ENCODE assay signal across 1 cellular context in the genomic region with DNA sequence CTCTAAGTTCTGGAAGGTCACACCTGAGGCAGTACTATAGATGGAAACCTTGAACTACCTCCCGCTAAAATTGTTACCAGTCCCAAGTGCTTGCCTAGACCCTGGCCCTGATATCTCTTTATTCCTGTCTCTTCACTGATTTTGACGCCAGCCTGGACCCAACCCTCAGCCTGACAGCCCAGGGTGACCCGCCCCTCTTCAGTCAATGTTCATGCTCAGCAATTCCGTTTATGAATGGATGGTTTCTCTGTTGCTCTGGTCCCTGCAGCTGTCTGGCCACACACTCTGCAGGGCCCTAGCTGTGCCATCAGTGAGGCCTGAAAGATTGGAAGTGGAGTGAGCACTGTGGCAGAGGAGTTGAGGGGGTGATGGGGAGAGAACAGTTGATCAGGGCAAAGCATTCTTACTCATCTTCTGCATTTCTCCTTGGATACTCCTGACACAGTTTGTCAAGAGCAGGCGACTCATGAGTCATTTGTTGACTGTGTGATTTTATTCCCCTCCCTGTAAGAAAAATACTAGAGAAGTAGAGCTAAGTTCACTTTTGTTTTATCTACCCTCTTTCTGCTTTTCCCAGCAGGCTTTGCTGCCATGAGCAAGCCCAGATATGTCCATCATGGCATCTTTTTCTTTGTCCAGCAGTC.
TF ChIP-seq lines count a peak whose summit lies in the region.

No MANE protein-coding gene starts in this region.

TF ChIP-seq in HepG2, 621 proteins besides CTCF, POLR2A, EP300 and RAD21 (continued from another document and continues in another):
- no peak for TF ChIP-seq ZNF318 (CRISPR knock-in tag; IDR thresholded peaks at IDR 0.05)
- TF ChIP-seq AGO2 (optimal IDR thresholded peaks at IDR 0.05; ENCODE audit: low read depth, low read length), result no peak
- no peak for TF ChIP-seq SMAD9 (CRISPR knock-in tag; IDR thresholded peaks at IDR 0.05)
- TF ChIP-seq CEBPB (IDR thresholded peaks at IDR 0.05; ENCODE audit: borderline replicate concordance, low read depth, low read length), result no peak
- TF ChIP-seq JDP2 (CRISPR knock-in tag; IDR thresholded peaks at IDR 0.05; ENCODE audit: borderline replicate concordance), result no peak
- no peak for TF ChIP-seq ZNF546 (CRISPR knock-in tag; conservative IDR thresholded peaks at IDR 0.05)
- TF ChIP-seq IRF1 (CRISPR knock-in tag; IDR thresholded peaks at IDR 0.05; ENCODE audit: low read depth), result no peak
- no peak for TF ChIP-seq HNRNPLL (IDR thresholded peaks at IDR 0.05; ENCODE audit: low read depth, low read length, poor library complexity, severe bottlenecking)
- TF ChIP-seq MZF1 (CRISPR knock-in tag; IDR thresholded peaks at IDR 0.05; ENCODE audit: borderline replicate concordance), result no peak
- no peak for TF ChIP-seq KDM5B (CRISPR knock-in tag; IDR thresholded peaks at IDR 0.05; ENCODE audit: borderline replicate concordance)
- TF ChIP-seq REPIN1 (CRISPR knock-in tag; IDR thresholded peaks at IDR 0.05; ENCODE audit: borderline replicate concordance, low read depth), result no peak
- TF ChIP-seq CEBPG (CRISPR knock-in tag; IDR thresholded peaks at IDR 0.05), result no peak
- TF ChIP-seq SAP130 (CRISPR knock-in tag; IDR thresholded peaks at IDR 0.05; ENCODE audit: low read depth), result peak; percentile 39; the same call in 1 of the 2 replicates
- no peak for TF ChIP-seq ZNF331 (CRISPR knock-in tag; IDR thresholded peaks at IDR 0.05)
- no peak for TF ChIP-seq PLSCR1 (CRISPR knock-in tag; IDR thresholded peaks at IDR 0.05; ENCODE audit: borderline replicate concordance)
- TF ChIP-seq ZNF724P (CRISPR knock-in tag; IDR thresholded peaks at IDR 0.05; ENCODE audit: borderline replicate concordance), result no peak
- no peak for TF ChIP-seq ATAD3A (CRISPR knock-in tag; IDR thresholded peaks at IDR 0.05)
- TF ChIP-seq ZNF776 (CRISPR knock-in tag; IDR thresholded peaks at IDR 0.05), result no peak
- no peak for TF ChIP-seq ZNF225 (CRISPR knock-in tag; IDR thresholded peaks at IDR 0.05)
- TF ChIP-seq, protein P1, sequence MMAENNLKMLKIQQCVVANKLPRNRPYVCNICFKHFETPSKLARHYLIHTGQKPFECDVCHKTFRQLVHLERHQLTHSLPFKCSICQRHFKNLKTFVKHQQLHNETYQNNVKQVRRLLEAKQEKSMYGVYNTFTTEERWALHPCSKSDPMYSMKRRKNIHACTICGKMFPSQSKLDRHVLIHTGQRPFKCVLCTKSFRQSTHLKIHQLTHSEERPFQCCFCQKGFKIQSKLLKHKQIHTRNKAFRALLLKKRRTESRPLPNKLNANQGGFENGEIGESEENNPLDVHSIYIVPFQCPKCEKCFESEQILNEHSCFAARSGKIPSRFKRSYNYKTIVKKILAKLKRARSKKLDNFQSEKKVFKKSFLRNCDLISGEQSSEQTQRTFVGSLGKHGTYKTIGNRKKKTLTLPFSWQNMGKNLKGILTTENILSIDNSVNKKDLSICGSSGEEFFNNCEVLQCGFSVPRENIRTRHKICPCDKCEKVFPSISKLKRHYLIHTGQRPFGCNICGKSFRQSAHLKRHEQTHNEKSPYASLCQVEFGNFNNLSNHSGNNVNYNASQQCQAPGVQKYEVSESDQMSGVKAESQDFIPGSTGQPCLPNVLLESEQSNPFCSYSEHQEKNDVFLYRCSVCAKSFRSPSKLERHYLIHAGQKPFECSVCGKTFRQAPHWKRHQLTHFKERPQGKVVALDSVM (CRISPR knock-in tag; IDR thresholded peaks at IDR 0.05), result no peak
- TF ChIP-seq ZNF235 (CRISPR knock-in tag; IDR thresholded peaks at IDR 0.05; ENCODE audit: borderline replicate concordance), result no peak
- TF ChIP-seq RFX3 (CRISPR knock-in tag; IDR thresholded peaks at IDR 0.05), result no peak
- TF ChIP-seq ATM (IDR thresholded peaks at IDR 0.05; ENCODE audit: borderline replicate concordance), result no peak
- TF ChIP-seq LBX2 (CRISPR knock-in tag; IDR thresholded peaks at IDR 0.05; ENCODE audit: borderline replicate concordance), result no peak
- no peak for TF ChIP-seq CBX2 (IDR thresholded peaks at IDR 0.05; ENCODE audit: low read depth, low read length)
- no peak for TF ChIP-seq CBX2 (CRISPR knock-in tag; IDR thresholded peaks at IDR 0.05; ENCODE audit: low read depth)
- TF ChIP-seq, protein P2, sequence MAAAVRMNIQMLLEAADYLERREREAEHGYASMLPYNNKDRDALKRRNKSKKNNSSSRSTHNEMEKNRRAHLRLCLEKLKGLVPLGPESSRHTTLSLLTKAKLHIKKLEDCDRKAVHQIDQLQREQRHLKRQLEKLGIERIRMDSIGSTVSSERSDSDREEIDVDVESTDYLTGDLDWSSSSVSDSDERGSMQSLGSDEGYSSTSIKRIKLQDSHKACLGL (CRISPR knock-in tag; IDR thresholded peaks at IDR 0.05), result no peak
- TF ChIP-seq, protein P3, sequence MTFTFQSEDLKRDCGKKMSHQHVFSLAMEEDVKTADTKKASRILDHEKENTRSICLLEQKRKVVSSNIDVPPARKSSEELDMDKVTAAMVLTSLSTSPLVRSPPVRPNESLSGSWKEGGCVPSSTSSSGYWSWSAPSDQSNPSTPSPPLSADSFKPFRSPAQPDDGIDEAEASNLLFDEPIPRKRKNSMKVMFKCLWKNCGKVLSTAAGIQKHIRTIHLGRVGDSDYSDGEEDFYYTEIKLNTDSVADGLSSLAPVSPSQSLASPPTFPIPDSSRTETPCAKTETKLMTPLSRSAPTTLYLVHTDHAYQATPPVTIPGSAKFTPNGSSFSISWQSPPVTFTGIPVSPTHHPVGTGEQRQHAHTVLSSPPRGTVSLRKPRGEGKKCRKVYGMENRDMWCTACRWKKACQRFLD (CRISPR knock-in tag; IDR thresholded peaks at IDR 0.05; ENCODE audit: borderline replicate concordance), result no peak
- no peak for TF ChIP-seq MEF2D (CRISPR knock-in tag; IDR thresholded peaks at IDR 0.05)
- TF ChIP-seq, protein P4, sequence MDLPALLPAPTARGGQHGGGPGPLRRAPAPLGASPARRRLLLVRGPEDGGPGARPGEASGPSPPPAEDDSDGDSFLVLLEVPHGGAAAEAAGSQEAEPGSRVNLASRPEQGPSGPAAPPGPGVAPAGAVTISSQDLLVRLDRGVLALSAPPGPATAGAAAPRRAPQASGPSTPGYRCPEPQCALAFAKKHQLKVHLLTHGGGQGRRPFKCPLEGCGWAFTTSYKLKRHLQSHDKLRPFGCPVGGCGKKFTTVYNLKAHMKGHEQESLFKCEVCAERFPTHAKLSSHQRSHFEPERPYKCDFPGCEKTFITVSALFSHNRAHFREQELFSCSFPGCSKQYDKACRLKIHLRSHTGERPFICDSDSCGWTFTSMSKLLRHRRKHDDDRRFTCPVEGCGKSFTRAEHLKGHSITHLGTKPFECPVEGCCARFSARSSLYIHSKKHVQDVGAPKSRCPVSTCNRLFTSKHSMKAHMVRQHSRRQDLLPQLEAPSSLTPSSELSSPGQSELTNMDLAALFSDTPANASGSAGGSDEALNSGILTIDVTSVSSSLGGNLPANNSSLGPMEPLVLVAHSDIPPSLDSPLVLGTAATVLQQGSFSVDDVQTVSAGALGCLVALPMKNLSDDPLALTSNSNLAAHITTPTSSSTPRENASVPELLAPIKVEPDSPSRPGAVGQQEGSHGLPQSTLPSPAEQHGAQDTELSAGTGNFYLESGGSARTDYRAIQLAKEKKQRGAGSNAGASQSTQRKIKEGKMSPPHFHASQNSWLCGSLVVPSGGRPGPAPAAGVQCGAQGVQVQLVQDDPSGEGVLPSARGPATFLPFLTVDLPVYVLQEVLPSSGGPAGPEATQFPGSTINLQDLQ (CRISPR knock-in tag; IDR thresholded peaks at IDR 0.05), result no peak
- TF ChIP-seq ZNF382 (CRISPR knock-in tag; IDR thresholded peaks at IDR 0.05; ENCODE audit: borderline replicate concordance), result no peak
- TF ChIP-seq SALL1 (CRISPR knock-in tag; IDR thresholded peaks at IDR 0.05), result no peak
- no peak for TF ChIP-seq ARHGAP35 (CRISPR knock-in tag; IDR thresholded peaks at IDR 0.05; ENCODE audit: borderline replicate concordance)
- no peak for TF ChIP-seq GATA4 (IDR thresholded peaks at IDR 0.05; ENCODE audit: borderline replicate concordance, low read depth)
